In the genomic region with DNA sequence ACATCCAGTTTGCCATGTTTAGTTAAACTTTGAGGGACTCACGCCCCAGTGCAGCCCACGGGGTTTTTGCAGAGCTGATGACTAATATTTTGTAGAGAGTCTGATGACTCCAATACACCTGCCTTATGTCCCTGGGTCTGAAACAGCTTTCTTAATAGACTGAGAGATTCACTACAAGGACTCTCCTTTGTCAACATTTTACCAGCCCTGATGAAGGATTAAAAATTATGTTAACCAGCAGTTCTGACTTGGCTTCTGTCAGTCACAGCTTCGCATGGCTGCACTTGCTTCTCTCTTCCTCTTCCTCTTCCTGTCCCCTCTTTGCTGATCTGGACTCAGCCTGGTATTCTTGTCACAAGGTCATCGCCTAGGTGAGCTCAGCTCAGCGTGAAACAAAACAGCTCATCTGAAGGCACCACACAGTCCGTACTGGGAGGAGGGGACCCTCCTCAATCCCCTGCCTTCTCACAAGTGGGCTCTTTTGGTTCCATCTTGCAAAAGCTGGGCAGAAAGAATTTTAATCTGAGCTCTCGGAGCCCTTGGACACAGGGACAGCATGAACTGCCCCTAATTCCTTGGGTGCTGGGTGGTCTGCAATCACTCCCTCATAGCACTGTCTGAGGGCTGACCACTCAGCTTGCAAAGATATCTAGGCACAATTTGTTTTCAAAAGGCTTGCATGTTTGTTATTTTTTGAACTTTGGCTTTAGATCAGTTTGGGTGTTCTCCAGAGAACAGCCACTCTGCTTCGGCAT, we compare ENCODE assay signal across 8 cellular contexts. TPM values are rescaled to one million over a fixed set of nuclear protein-coding genes. Genes with fewer than 3 reads are reported as not detected.
DNase-seq lines count a peak whose midpoint lies in the region; ATAC-seq and TF ChIP-seq lines count a peak whose summit lies in the region.

No MANE protein-coding gene starts in this region.

- no peaks in the 10 kb centered on the region for H3K36me3 ChIP-seq in BLaER1

- ATAC-seq in GM19023 (IDR thresholded peaks at IDR 0.05; ENCODE audit: unreplicated experiment) (peak; percentile 63), HG03108 (IDR thresholded peaks at IDR 0.05; ENCODE audit: unreplicated experiment) (peak; percentile 66)

- POLR2A ChIA-PET in activated CD4-positive, alpha-beta T cell treated with anti-CD3 and anti-CD28 coated beads, Interleukin-2, amount 10 ng/mL, durations not matched to agents 7 days and 5 days (lab: Charles Lee) = no interaction called here

- H4K20me1 ChIP-seq in BLaER1 = no peaks in the 10 kb centered on the region

- CTCF ChIA-PET in activated CD4-positive, alpha-beta T cell treated with anti-CD3 and anti-CD28 coated beads, Interleukin-2, amount 10 ng/mL, durations not matched to agents 7 days and 5 days (lab: Charles Lee) = interaction anchor here (0.7 to 10.8 kb wide), 11 partner anchors 8 to 134 kb away, joined by 3 to 87 read pairs (median 3); no protein-coding TSS in a partner anchor

- H3K4me2 ChIP-seq in BLaER1 = peak overlapping the region; percentile 91

- H3K9me3 Mint-ChIP-seq in activated CD4-positive, alpha-beta T cell treated with anti-CD3 and anti-CD28 coated beads, Interleukin-2, amount 10 ng/mL, durations not matched to agents 7 days and 5 days = no peaks in the 10 kb centered on the region
- no peaks in the 10 kb centered on the region for H3K9me3 Mint-ChIP-seq in mesothelial cell of epicardium

- H3K27me3 Mint-ChIP-seq in activated CD4-positive, alpha-beta T cell treated with anti-CD3 and anti-CD28 coated beads, Interleukin-2, amount 10 ng/mL, durations not matched to agents 7 days and 5 days = no peaks in the 10 kb centered on the region
- H3K27me3 Mint-ChIP-seq in mesothelial cell of epicardium (ENCODE audit: low read depth) = peaks cover 27% of the 10 kb centered on the region

- H3K27ac ChIP-seq in BLaER1 = peak overlapping the region; percentile 95

- no peaks in the 10 kb centered on the region for H3K36me3 Mint-ChIP-seq in activated CD4-positive, alpha-beta T cell treated with anti-CD3 and anti-CD28 coated beads, Interleukin-2, amount 10 ng/mL, durations not matched to agents 7 days and 5 days (ENCODE audit: low read depth)
- no peaks in the 10 kb centered on the region for H3K36me3 Mint-ChIP-seq in mesothelial cell of epicardium

- peak overlapping the region; percentile 74 for H3K9ac ChIP-seq in BLaER1

- no peak overlapping the region for H3K4me3 Mint-ChIP-seq in activated CD4-positive, alpha-beta T cell treated with anti-CD3 and anti-CD28 coated beads, Interleukin-2, amount 10 ng/mL, durations not matched to agents 7 days and 5 days
- H3K4me3 Mint-ChIP-seq in mesothelial cell of epicardium = no peak overlapping the region

- peaks cover 94% of the 10 kb centered on the region for H3K4me1 ChIP-seq in BLaER1

- peak overlapping the region; percentile 55 for H3K4me3 ChIP-seq in BLaER1

- H3K4me1 Mint-ChIP-seq in activated CD4-positive, alpha-beta T cell treated with anti-CD3 and anti-CD28 coated beads, Interleukin-2, amount 10 ng/mL, durations not matched to agents 7 days and 5 days = peaks cover 48% of the 10 kb centered on the region
- no peaks in the 10 kb centered on the region for H3K4me1 Mint-ChIP-seq in mesothelial cell of epicardium

- peak overlapping the region; percentile 84 for H3K27ac Mint-ChIP-seq in activated CD4-positive, alpha-beta T cell treated with anti-CD3 and anti-CD28 coated beads, Interleukin-2, amount 10 ng/mL, durations not matched to agents 7 days and 5 days
- no peak overlapping the region for H3K27ac Mint-ChIP-seq in mesothelial cell of epicardium

- no peaks in the 10 kb centered on the region for H3K27me3 ChIP-seq in BLaER1

- no peaks in the 10 kb centered on the region; the same call in 1 of the 2 replicates for H3K9me3 ChIP-seq in BLaER1

- TF ChIP-seq CTCF in mesothelial cell of epicardium (IDR thresholded peaks at IDR 0.05; ENCODE audit: unreplicated experiment) = no peak

- no peak for DNase-seq in activated CD4-positive, alpha-beta T cell treated with anti-CD3 and anti-CD28 coated beads, Interleukin-2, amount 10 ng/mL, durations not matched to agents 7 days and 5 days
- peak; percentile 22 for DNase-seq in myocyte (ENCODE audit: low read depth)
- no peak for DNase-seq in NCI-H1436 treated with DMSO at 0.1 percent for 48 hours (lab: John Stamatoyannopoulos, UW)
- DNase-seq in mesothelial cell of epicardium (ENCODE audit: low spot score in 2 of 2, unreplicated experiment in 2 of 2) = no peak
- DNase-seq in foreskin melanocyte = no peak

RNA-seq across cellular contexts. Expression of gene POU2AF1, which starts 38.1 kb away (rescaled TPM):
- total RNA-seq in activated CD4-positive, alpha-beta T cell treated with anti-CD3 and anti-CD28 coated beads, Interleukin-2, amount 10 ng/mL, durations not matched to agents 7 days and 5 days = 1 to 10 TPM; 1.6 to 2.4 TPM
- not detected in 2 replicates for total RNA-seq in myocyte
- polyA plus RNA-seq in myocyte (2012) = not detected
- total RNA-seq in mesothelial cell of epicardium = 0.25 TPM in 1 of 3 replicates, not detected in the others
